8 cellular contexts compared by ENCODE assay signal in the genomic region with DNA sequence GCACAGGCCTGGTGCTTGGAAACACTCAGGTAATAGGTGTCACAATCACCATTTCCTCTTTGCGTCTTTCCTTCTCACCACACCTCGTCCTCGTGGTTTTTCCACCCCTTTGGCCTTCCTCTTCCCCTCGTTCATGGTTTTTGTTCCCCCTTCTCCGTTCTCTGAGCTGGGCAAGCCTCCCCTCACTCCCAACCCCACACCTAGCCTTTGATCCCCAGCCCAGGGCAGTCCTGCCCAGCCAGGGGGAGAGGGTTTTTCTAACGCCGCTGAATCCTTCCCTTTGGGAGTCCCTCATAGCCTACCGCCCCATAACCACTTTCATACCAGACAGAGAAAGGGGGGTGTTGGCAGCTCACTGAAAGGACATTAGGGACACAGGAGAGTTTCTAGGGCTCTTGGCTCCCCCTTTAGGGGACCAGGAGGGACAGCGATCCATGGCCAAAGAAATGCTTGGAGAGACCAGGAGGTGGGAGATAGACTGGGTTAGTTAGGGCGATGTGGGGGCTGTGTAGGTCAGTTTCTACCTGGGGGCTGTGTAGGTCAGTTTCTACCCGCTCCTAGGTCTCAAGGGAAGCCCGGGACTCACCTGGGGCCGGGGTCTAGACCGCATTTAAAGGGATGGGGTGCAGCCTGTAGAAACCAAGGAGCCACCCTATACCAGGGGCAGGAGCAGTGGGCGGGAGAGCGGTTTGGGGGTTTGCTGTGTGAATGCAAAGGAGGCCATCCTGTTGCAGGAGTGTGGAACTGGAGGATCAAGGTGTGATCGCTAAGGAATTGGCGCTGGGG. TPM values are rescaled to one million over a fixed set of nuclear protein-coding genes. Genes with fewer than 3 reads are reported as not detected.
DNase-seq lines count a peak whose midpoint lies in the region; ATAC-seq and TF ChIP-seq lines count a peak whose summit lies in the region.

No MANE protein-coding gene starts in this region.

- peaks cover 78% of the 10 kb centered on the region for H3K27me3 Mint-ChIP-seq in activated naive CD4-positive, alpha-beta T cell treated with anti-CD3 and anti-CD28 coated beads, Interleukin-2, amount 10 ng/mL, durations not matched to agents 7 days and 5 days

- DNase-seq in activated naive CD4-positive, alpha-beta T cell treated with anti-CD3 and anti-CD28 coated beads, Interleukin-2, amount 10 ng/mL, durations not matched to agents 7 days and 5 days: no peak
- no peak for DNase-seq in activated naive CD4-positive, alpha-beta T cell (lab: John Stamatoyannopoulos, UW)
- DNase-seq in fibroblast of the conjunctiva (ENCODE audit: low read depth) (peak; percentile 43), renal cortical epithelial cell (ENCODE audit: low read depth) (peak; percentile 22), head of caudate nucleus (no peak), dedifferentiated amniotic fluid mesenchymal stem cell (ENCODE audit: extremely low spot score) (no peak)

- H3K9me3 Mint-ChIP-seq in activated naive CD4-positive, alpha-beta T cell treated with anti-CD3 and anti-CD28 coated beads, Interleukin-2, amount 10 ng/mL, durations not matched to agents 7 days and 5 days: no peaks in the 10 kb centered on the region

- H3K27ac Mint-ChIP-seq in activated naive CD4-positive, alpha-beta T cell treated with anti-CD3 and anti-CD28 coated beads, Interleukin-2, amount 10 ng/mL, durations not matched to agents 7 days and 5 days: no peak overlapping the region

- ATAC-seq in SK-N-SH treated with all-trans-retinoic acid at 6 μM for 48 hours (peak; percentile 58), GM18858 (IDR thresholded peaks at IDR 0.05; ENCODE audit: unreplicated experiment) (no peak)

- intact Hi-C loops in head of caudate nucleus (cut with DNase I): no loop called here

- peak overlapping the region; percentile 62 for H3K4me3 Mint-ChIP-seq in activated naive CD4-positive, alpha-beta T cell treated with anti-CD3 and anti-CD28 coated beads, Interleukin-2, amount 10 ng/mL, durations not matched to agents 7 days and 5 days

- peaks cover 3% of the 10 kb centered on the region for H3K36me3 Mint-ChIP-seq in activated naive CD4-positive, alpha-beta T cell treated with anti-CD3 and anti-CD28 coated beads, Interleukin-2, amount 10 ng/mL, durations not matched to agents 7 days and 5 days

- peaks cover 26% of the 10 kb centered on the region for H3K4me1 Mint-ChIP-seq in activated naive CD4-positive, alpha-beta T cell treated with anti-CD3 and anti-CD28 coated beads, Interleukin-2, amount 10 ng/mL, durations not matched to agents 7 days and 5 days

- CTCF ChIA-PET in activated naive CD4-positive, alpha-beta T cell treated with anti-CD3 and anti-CD28 coated beads, Interleukin-2, amount 10 ng/mL, durations not matched to agents 7 days and 5 days (lab: Charles Lee): no interaction called here

TF ChIP-seq in SK-N-SH treated with all-trans-retinoic acid at 6 μM for 48 hours, 23 proteins besides CTCF, POLR2A, EP300 and RAD21:
- no peak for TF ChIP-seq SNAI2 (CRISPR knock-in tag; IDR thresholded peaks at IDR 0.05)
- TF ChIP-seq ISL1 (CRISPR knock-in tag; IDR thresholded peaks at IDR 0.05): no peak
- no peak for TF ChIP-seq TOX (CRISPR knock-in tag; IDR thresholded peaks at IDR 0.05; ENCODE audit: borderline replicate concordance)
- TF ChIP-seq ESRRG (CRISPR knock-in tag; IDR thresholded peaks at IDR 0.05): no peak
- TF ChIP-seq ZNF70 (CRISPR knock-in tag; IDR thresholded peaks at IDR 0.05): no peak
- TF ChIP-seq, protein P1, sequence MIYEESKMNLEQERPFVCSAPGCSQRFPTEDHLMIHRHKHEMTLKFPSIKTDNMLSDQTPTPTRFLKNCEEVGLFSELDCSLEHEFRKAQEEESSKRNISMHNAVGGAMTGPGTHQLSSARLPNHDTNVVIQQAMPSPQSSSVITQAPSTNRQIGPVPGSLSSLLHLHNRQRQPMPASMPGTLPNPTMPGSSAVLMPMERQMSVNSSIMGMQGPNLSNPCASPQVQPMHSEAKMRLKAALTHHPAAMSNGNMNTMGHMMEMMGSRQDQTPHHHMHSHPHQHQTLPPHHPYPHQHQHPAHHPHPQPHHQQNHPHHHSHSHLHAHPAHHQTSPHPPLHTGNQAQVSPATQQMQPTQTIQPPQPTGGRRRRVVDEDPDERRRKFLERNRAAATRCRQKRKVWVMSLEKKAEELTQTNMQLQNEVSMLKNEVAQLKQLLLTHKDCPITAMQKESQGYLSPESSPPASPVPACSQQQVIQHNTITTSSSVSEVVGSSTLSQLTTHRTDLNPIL (CRISPR knock-in tag; IDR thresholded peaks at IDR 0.05; ENCODE audit: low read depth): no peak
- no peak for TF ChIP-seq GLIS3 (CRISPR knock-in tag; IDR thresholded peaks at IDR 0.05)
- TF ChIP-seq RARB (CRISPR knock-in tag; IDR thresholded peaks at IDR 0.05): no peak
- TF ChIP-seq, protein P2, sequence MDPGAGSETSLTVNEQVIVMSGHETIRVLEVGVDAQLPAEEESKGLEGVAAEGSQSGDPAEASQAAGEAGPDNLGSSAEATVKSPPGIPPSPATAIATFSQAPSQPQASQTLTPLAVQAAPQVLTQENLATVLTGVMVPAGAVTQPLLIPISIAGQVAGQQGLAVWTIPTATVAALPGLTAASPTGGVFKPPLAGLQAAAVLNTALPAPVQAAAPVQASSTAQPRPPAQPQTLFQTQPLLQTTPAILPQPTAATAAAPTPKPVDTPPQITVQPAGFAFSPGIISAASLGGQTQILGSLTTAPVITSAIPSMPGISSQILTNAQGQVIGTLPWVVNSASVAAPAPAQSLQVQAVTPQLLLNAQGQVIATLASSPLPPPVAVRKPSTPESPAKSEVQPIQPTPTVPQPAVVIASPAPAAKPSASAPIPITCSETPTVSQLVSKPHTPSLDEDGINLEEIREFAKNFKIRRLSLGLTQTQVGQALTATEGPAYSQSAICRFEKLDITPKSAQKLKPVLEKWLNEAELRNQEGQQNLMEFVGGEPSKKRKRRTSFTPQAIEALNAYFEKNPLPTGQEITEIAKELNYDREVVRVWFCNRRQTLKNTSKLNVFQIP (CRISPR knock-in tag; IDR thresholded peaks at IDR 0.05; ENCODE audit: borderline replicate concordance, low read depth): no peak
- TF ChIP-seq OSR1 (CRISPR knock-in tag; IDR thresholded peaks at IDR 0.05): no peak
- no peak for TF ChIP-seq ZC3H10 (CRISPR knock-in tag; IDR thresholded peaks at IDR 0.05)
- TF ChIP-seq TCF4 (CRISPR knock-in tag; IDR thresholded peaks at IDR 0.05; ENCODE audit: borderline replicate concordance): no peak
- TF ChIP-seq, protein P3, sequence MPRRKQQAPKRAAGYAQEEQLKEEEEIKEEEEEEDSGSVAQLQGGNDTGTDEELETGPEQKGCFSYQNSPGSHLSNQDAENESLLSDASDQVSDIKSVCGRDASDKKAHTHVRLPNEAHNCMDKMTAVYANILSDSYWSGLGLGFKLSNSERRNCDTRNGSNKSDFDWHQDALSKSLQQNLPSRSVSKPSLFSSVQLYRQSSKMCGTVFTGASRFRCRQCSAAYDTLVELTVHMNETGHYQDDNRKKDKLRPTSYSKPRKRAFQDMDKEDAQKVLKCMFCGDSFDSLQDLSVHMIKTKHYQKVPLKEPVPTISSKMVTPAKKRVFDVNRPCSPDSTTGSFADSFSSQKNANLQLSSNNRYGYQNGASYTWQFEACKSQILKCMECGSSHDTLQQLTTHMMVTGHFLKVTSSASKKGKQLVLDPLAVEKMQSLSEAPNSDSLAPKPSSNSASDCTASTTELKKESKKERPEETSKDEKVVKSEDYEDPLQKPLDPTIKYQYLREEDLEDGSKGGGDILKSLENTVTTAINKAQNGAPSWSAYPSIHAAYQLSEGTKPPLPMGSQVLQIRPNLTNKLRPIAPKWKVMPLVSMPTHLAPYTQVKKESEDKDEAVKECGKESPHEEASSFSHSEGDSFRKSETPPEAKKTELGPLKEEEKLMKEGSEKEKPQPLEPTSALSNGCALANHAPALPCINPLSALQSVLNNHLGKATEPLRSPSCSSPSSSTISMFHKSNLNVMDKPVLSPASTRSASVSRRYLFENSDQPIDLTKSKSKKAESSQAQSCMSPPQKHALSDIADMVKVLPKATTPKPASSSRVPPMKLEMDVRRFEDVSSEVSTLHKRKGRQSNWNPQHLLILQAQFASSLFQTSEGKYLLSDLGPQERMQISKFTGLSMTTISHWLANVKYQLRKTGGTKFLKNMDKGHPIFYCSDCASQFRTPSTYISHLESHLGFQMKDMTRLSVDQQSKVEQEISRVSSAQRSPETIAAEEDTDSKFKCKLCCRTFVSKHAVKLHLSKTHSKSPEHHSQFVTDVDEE (CRISPR knock-in tag; IDR thresholded peaks at IDR 0.05): no peak
- no peak for TF ChIP-seq ARNTL (CRISPR knock-in tag; IDR thresholded peaks at IDR 0.05; ENCODE audit: borderline replicate concordance, low read depth)
- TF ChIP-seq PPARA (CRISPR knock-in tag; IDR thresholded peaks at IDR 0.05; ENCODE audit: borderline replicate concordance): no peak

RNA-seq across cellular contexts. Expression of a gene that starts 1.4 kb away (rescaled TPM):
- total RNA-seq in renal cortical epithelial cell: 80.9 and 141 TPM in 2 replicates

RNA-seq across cellular contexts. Expression of a gene that starts 26.6 kb away (rescaled TPM):
- 13.8 and 25.5 TPM in 2 replicates for total RNA-seq in renal cortical epithelial cell

RNA-seq across cellular contexts. Expression of a gene that starts 41.2 kb away (rescaled TPM):
- total RNA-seq in renal cortical epithelial cell: 87.9 and 95.2 TPM in 2 replicates

RNA-seq across cellular contexts. Expression of a gene that starts 49.0 kb away (rescaled TPM):
- total RNA-seq in renal cortical epithelial cell: 32.8 and 51.7 TPM in 2 replicates

Comparison
In these comparisons a context has a peak if more than half of its experiments do, and no peak if none do; other contexts are left out.
1. DNase-seq: peak in fibroblast of the conjunctiva (single experiment) and renal cortical epithelial cell (single experiment); none in activated naive CD4-positive, alpha-beta T cell treated with anti-CD3 and anti-CD28 coated beads, Interleukin-2, amount 10 ng/mL, durations not matched to agents 7 days and 5 days (single experiment), activated naive CD4-positive, alpha-beta T cell (0 of 4), head of caudate nucleus (0 of 42) and dedifferentiated amniotic fluid mesenchymal stem cell (single experiment).